8 cellular contexts compared by ENCODE assay signal in genomic region chr19:2579678-2580280, GRCh38.
DNase-seq lines count a peak whose midpoint lies in the region; ATAC-seq and TF ChIP-seq lines count a peak whose summit lies in the region.

No MANE protein-coding gene starts in this region.

- CTCF ChIA-PET in BJ (lab: Yijun Ruan, JAX): interaction anchor here (0.6 to 5.0 kb wide), 40 partner anchors 9 to 264 kb away, joined by 3 to 65 read pairs (median 6); partner anchors contain the start of gene GADD45B
- CTCF ChIA-PET in WTC11 (lab: Charles Lee): interaction anchor here (0.7 to 5.6 kb wide), 33 partner anchors 8 to 152 kb away, joined by 3 to 110 read pairs (median 7); partner anchors contain the start of genes GADD45B, LMNB2 and TIMM13

- H3K36me3 Mint-ChIP-seq in WTC11: peaks cover 11% of the 10 kb centered on the region
- H3K36me3 Mint-ChIP-seq in glutamatergic neuron (ENCODE audit: unreplicated experiment): peaks cover 4% of the 10 kb centered on the region
- peaks cover 0 to 4% (median 3%) of the 10 kb centered on the region in 3 donors for H3K36me3 Mint-ChIP-seq in immature natural killer cell

- H3K27ac ChIP-seq in prostate gland: peak overlapping the region; percentile 78 to 83

- 40% methylated on average over 14 of the region's 14 CpGs for WGBS in prostate gland

- H3K27me3 Mint-ChIP-seq in WTC11 (ENCODE audit: low read depth) (peaks cover 4% of the 10 kb centered on the region; the same call in 1 of the 2 replicates), glutamatergic neuron (ENCODE audit: unreplicated experiment) (peaks cover 5% of the 10 kb centered on the region), immature natural killer cell (ENCODE audit: low read depth in 3 of 3) (peaks cover 2 to 10% (median 3%) of the 10 kb centered on the region in 3 donors)

- H3K27ac Mint-ChIP-seq in WTC11: 0 out of 2 replicates have a peak overlapping the region, but pooled peaks have one; percentile 23
- H3K27ac Mint-ChIP-seq in glutamatergic neuron (ENCODE audit: unreplicated experiment): no peak overlapping the region
- H3K27ac Mint-ChIP-seq in immature natural killer cell: no peak overlapping the region

- intact Hi-C loops in prostate gland (cut with DNase I): loop anchor here (1.0 to 2.0 kb wide), 2 partner anchors 37 to 105 kb away; no protein-coding TSS in a partner anchor

- POLR2A ChIA-PET in BJ (lab: Charles Lee) (interaction anchor here (0.5 to 2.7 kb wide), 3 partner anchors 102 to 123 kb away, joined by 3 to 41 read pairs (median 4); partner anchors contain the start of gene GADD45B), WTC11 (lab: Charles Lee) (interaction anchor here (0.6 to 4.3 kb wide), 8 partner anchors 29 to 430 kb away, joined by 3 to 52 read pairs (median 4); partner anchors contain the start of genes GADD45B and LMNB2)

- no peak for TF ChIP-seq POLR2A in prostate gland (IDR thresholded peaks at IDR 0.05)

- H3K4me3 Mint-ChIP-seq in WTC11 (peak overlapping the region; percentile 65; the same call in 1 of the 2 replicates), glutamatergic neuron (ENCODE audit: unreplicated experiment) (no peak overlapping the region), immature natural killer cell (peak overlapping the region in 2 of 5 donors; percentile 51 to 58)

- no peaks in the 10 kb centered on the region for H3K36me3 ChIP-seq in BJ (ENCODE audit: control insufficient read depth, insufficient read depth, low read length)
- H3K36me3 ChIP-seq in prostate gland: no peaks in the 10 kb centered on the region

- no peak for ATAC-seq in WTC11
- ATAC-seq in HG03521 (IDR thresholded peaks at IDR 0.05; ENCODE audit: unreplicated experiment): no peak

- TF ChIP-seq CTCF in BJ (IDR thresholded peaks at IDR 0.05; ENCODE audit: insufficient read depth, low read depth, low read length) (no peak), WTC11 (IDR thresholded peaks at IDR 0.05) (no peak), glutamatergic neuron (IDR thresholded peaks at IDR 0.05; ENCODE audit: partially characterized antibody, unreplicated experiment) (peak; percentile 23), prostate gland (IDR thresholded peaks at IDR 0.05) (no peak)

- H3K27me3 ChIP-seq in BJ (ENCODE audit: control insufficient read depth, insufficient read depth, low read length) (no peaks in the 10 kb centered on the region), prostate gland (replicated peaks; ENCODE audit: insufficient read depth) (no peaks in the 10 kb centered on the region)

- peaks cover 15% of the 10 kb centered on the region for H3K4me1 ChIP-seq in prostate gland (replicated peaks)

- H3K4me3 ChIP-seq in BJ (ENCODE audit: low read depth, low read length) (peak overlapping the region; percentile 40; the same call in 1 of the 2 replicates), prostate gland (peak overlapping the region; percentile 31 to 37)

- H3K9me3 Mint-ChIP-seq in WTC11 (peaks cover 20% of the 10 kb centered on the region), glutamatergic neuron (ENCODE audit: unreplicated experiment) (peaks cover 10% of the 10 kb centered on the region), immature natural killer cell (peaks cover 0 to 10% (median 5%) of the 10 kb centered on the region in 6 donors)

- DNase-seq in BJ (ENCODE audit: low read depth): no peak
- DNase-seq in WTC11 (ENCODE audit: low spot score): no peak
- no peak for DNase-seq in glutamatergic neuron
- no peak for DNase-seq in prostate gland (ENCODE audit: low spot score)
- no peak for DNase-seq in iPS-NIHi11 (ENCODE audit: low spot score)
- DNase-seq in immature natural killer cell: no peak
- no peak for DNase-seq in DMS 273 (lab: John Stamatoyannopoulos, UW; ENCODE audit: unreplicated experiment)

- peaks cover 14% of the 10 kb centered on the region for H3K4me1 Mint-ChIP-seq in WTC11
- no peaks in the 10 kb centered on the region for H3K4me1 Mint-ChIP-seq in glutamatergic neuron (ENCODE audit: low read depth, unreplicated experiment)
- H3K4me1 Mint-ChIP-seq in immature natural killer cell: peaks cover 0 to 2% of the 10 kb centered on the region in 2 donors

- no peaks in the 10 kb centered on the region for H3K9me3 ChIP-seq in prostate gland

TF ChIP-seq in WTC11, 78 proteins besides CTCF, POLR2A, EP300 and RAD21:
- no peak for TF ChIP-seq GABPB1 (CRISPR knock-in tag; IDR thresholded peaks at IDR 0.05)
